Comparison of ENCODE assay signal across 20 cellular contexts in genomic region chr1:41467673-41468072, GRCh38. TPM values are rescaled to one million over a fixed set of nuclear protein-coding genes. Genes with fewer than 3 reads are reported as not detected.
"Had no signal": no experiment of that assay in that cellular context is flagged by ENCODE, and none has a peak within 500 bp of the region (broad histone marks: within the 10 kb centered on the region; RNA-seq: fewer than 3 reads in every experiment).

No MANE protein-coding gene starts in this region.

- FAIRE-seq: TTC549 had no signal

- H3K4me1 Mint-ChIP-seq: activated CD4-positive, alpha-beta memory T cell treated with anti-CD3 and anti-CD28 coated beads, Interleukin-2, amount 10 ng/mL, durations not matched to agents 7 days and 5 days; stimulated activated naive B cell treated with anti-CD40 and anti-IgM and Interleukin-4, amounts not matched to agents 10 μg/mL and 1 μg/mL and 100 μg/mL, for 72 hours; WTC11 had no signal

- H3K27me3 ChIP-seq: left lung, right atrium auricular region, thyroid gland, uterus had no signal

- H3K4me3 ChIP-seq: left lung, right atrium auricular region, thyroid gland, uterus had no signal

- H3K4me1 ChIP-seq: left lung, right atrium auricular region, thyroid gland, uterus had no signal

- H3K36me3 Mint-ChIP-seq: activated naive CD4-positive, alpha-beta T cell treated with anti-CD3 and anti-CD28 coated beads, Interleukin-2, amount 50 U/mL, for 72 hours; natural killer cell treated with Interleukin-12 subunit alpha and Interleukin-12 subunit beta and Interleukin-15 and Interleukin-18, amount 100 ng/mL, for 72 hours; stimulated activated naive B cell treated with anti-CD40 and anti-IgM and Interleukin-4, amounts not matched to agents 10 μg/mL and 1 μg/mL and 100 μg/mL, for 72 hours; WTC11 had no signal

- H3K9me3 ChIP-seq: left lung, right atrium auricular region, thyroid gland, uterus had no signal

- H3K27ac ChIP-seq: left lung, right atrium auricular region, thyroid gland, uterus had no signal

- ATAC-seq: activated naive CD4-positive, alpha-beta T cell treated with anti-CD3 and anti-CD28 coated beads, Interleukin-2, amount 50 U/mL, for 72 hours; left lung; natural killer cell treated with Interleukin-12 subunit alpha and Interleukin-12 subunit beta and Interleukin-15 and Interleukin-18, amount 100 ng/mL, for 72 hours; stimulated activated naive B cell treated with anti-CD40 and anti-IgM and Interleukin-4, amounts not matched to agents 10 μg/mL and 1 μg/mL and 100 μg/mL, for 72 hours; WTC11 had no signal

- H3K27me3 Mint-ChIP-seq: activated T-cell treated with anti-CD3 and anti-CD28 coated beads, Interleukin-2, amount 50 U/mL, for 24 hours had no signal

- H3K36me3 ChIP-seq: left lung, right atrium auricular region, thyroid gland, uterus had no signal

- H3K4me3 Mint-ChIP-seq: activated CD4-positive, alpha-beta memory T cell treated with anti-CD3 and anti-CD28 coated beads, Interleukin-2, amount 10 ng/mL, durations not matched to agents 7 days and 5 days; activated T-cell treated with anti-CD3 and anti-CD28 coated beads, Interleukin-2, amount 50 U/mL, for 24 hours; natural killer cell treated with Interleukin-12 subunit alpha and Interleukin-12 subunit beta and Interleukin-15 and Interleukin-18, amount 100 ng/mL, for 72 hours; stimulated activated naive B cell treated with anti-CD40 and anti-IgM and Interleukin-4, amounts not matched to agents 10 μg/mL and 1 μg/mL and 100 μg/mL, for 72 hours; WTC11 had no signal

- H3K27ac Mint-ChIP-seq: activated CD4-positive, alpha-beta memory T cell treated with anti-CD3 and anti-CD28 coated beads, Interleukin-2, amount 10 ng/mL, durations not matched to agents 7 days and 5 days; activated T-cell treated with anti-CD3 and anti-CD28 coated beads, Interleukin-2, amount 50 U/mL, for 24 hours; natural killer cell treated with Interleukin-12 subunit alpha and Interleukin-12 subunit beta and Interleukin-15 and Interleukin-18, amount 100 ng/mL, for 72 hours; stimulated activated naive B cell treated with anti-CD40 and anti-IgM and Interleukin-4, amounts not matched to agents 10 μg/mL and 1 μg/mL and 100 μg/mL, for 72 hours; WTC11 had no signal

- H3K9me3 Mint-ChIP-seq: activated CD4-positive, alpha-beta memory T cell treated with anti-CD3 and anti-CD28 coated beads, Interleukin-2, amount 10 ng/mL, durations not matched to agents 7 days and 5 days; activated naive CD4-positive, alpha-beta T cell treated with anti-CD3 and anti-CD28 coated beads, Interleukin-2, amount 50 U/mL, for 72 hours; activated T-cell treated with anti-CD3 and anti-CD28 coated beads, Interleukin-2, amount 50 U/mL, for 24 hours; natural killer cell treated with Interleukin-12 subunit alpha and Interleukin-12 subunit beta and Interleukin-15 and Interleukin-18, amount 100 ng/mL, for 72 hours; stimulated activated naive B cell treated with anti-CD40 and anti-IgM and Interleukin-4, amounts not matched to agents 10 μg/mL and 1 μg/mL and 100 μg/mL, for 72 hours had no signal

- DNase-seq: activated CD4-positive, alpha-beta memory T cell treated with anti-CD3 and anti-CD28 coated beads, Interleukin-2, amount 10 ng/mL, durations not matched to agents 7 days and 5 days; activated CD4-positive, alpha-beta T cell treated with anti-CD3 and anti-CD28 coated beads for 4 hours; activated T-cell treated with anti-CD3 and anti-CD28 coated beads, Interleukin-2, amount 50 U/mL, for 24 hours; erythroblast; islet precursor cell; mesenchymal stem cell; nucleus accumbens; stimulated activated CD4-positive, alpha-beta T cell treated with anti-CD3 and anti-CD28 coated beads, Interleukin-15, amount 100 ng/mL, for 24 hours; stimulated activated CD4-positive, alpha-beta T cell treated with anti-CD3 and anti-CD28 coated beads, Interleukin-4, amount 100 ng/mL, for 1 hour; stimulated activated naive B cell treated with anti-CD40 and anti-IgM and Interleukin-4, amounts not matched to agents 10 μg/mL and 1 μg/mL and 100 μg/mL, for 72 hours; thyroid gland; uterus had no signal

RNA-seq across cellular contexts. Expression of gene EDN2, which starts 16.8 kb away (rescaled TPM):
- total RNA-seq: activated CD4-positive, alpha-beta memory T cell treated with anti-CD3 and anti-CD28 coated beads, Interleukin-2, amount 10 ng/mL, durations not matched to agents 7 days and 5 days; activated naive CD4-positive, alpha-beta T cell treated with anti-CD3 and anti-CD28 coated beads, Interleukin-2, amount 50 U/mL, for 72 hours; natural killer cell treated with Interleukin-12 subunit alpha and Interleukin-12 subunit beta and Interleukin-15 and Interleukin-18, amount 100 ng/mL, for 72 hours; posterior vena cava; skeletal muscle tissue; thyroid gland had no signal
